In the genomic region with DNA sequence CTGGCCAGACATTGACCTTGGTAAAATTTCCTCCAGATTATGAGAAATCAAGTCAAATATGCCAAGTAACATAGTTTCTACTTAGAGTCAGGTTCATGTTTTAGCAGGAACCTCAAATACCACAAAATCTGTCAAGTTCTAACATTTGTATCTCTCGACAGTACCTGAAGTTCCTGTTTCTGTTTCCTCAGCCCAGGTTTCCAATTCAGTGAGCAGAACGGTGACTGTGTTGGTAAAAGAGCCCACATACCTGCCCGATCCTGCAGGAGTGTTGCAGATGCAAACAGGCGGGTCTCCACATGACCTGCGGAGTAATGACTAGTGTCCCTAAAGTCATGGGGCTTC, we compare ENCODE assay signal across 9 cellular contexts. TPM values are rescaled to one million over a fixed set of nuclear protein-coding genes. Genes with fewer than 3 reads are reported as not detected.
DNase-seq lines count a peak whose midpoint lies in the region; ATAC-seq and TF ChIP-seq lines count a peak whose summit lies in the region.
"Had no signal": no experiment of that assay in that cellular context is flagged by ENCODE, and none has a peak within 500 bp of the region (broad histone marks: within the 10 kb centered on the region; RNA-seq: fewer than 3 reads in every experiment).

No MANE protein-coding gene starts in this region.

- H3K4me1 Mint-ChIP-seq in CD4-positive, CD25-positive, alpha-beta regulatory T cell, result peaks cover 14 to 24% (median 21%) of the 10 kb centered on the region in 4 donors

- intact Hi-C loops in dorsolateral prefrontal cortex (cut with DNase I), result no loop called here

- H3K79me2 ChIP-seq in OCI-LY3 (ENCODE audit: low read length) (no peaks in the 10 kb centered on the region), smooth muscle cell (ENCODE audit: low read depth) (no peaks in the 10 kb centered on the region)

- peak overlapping the region; percentile 14 to 39 (median 39) for H3K27ac Mint-ChIP-seq in CD4-positive, CD25-positive, alpha-beta regulatory T cell

- TF ChIP-seq CTCF in OCI-LY3 (IDR thresholded peaks at IDR 0.05; ENCODE audit: low read depth, low read length) (no peak), dorsolateral prefrontal cortex (IDR thresholded peaks at IDR 0.05 in 54 of 56, conservative IDR thresholded peaks at IDR 0.05 in 2 of 56; ENCODE audit: low read depth in 1 of 56, partially characterized antibody in 56 of 56) (no peak), smooth muscle cell (IDR thresholded peaks at IDR 0.05; ENCODE audit: borderline replicate concordance, insufficient read depth, poor library complexity, severe bottlenecking) (no peak)

- peaks cover 14% of the 10 kb centered on the region for H3K36me3 Mint-ChIP-seq in CD4-positive, CD25-positive, alpha-beta regulatory T cell

- WGBS in smooth muscle cell (ENCODE audit: low lambda C conversion rate), result 85% methylated on average over 5 of the region's 5 CpGs

- ATAC-seq in CD4-positive, CD25-positive, alpha-beta regulatory T cell (ENCODE audit: low read depth in 2 of 2), result peak; percentile 48 to 57
- ATAC-seq in GM19023 (IDR thresholded peaks at IDR 0.05; ENCODE audit: unreplicated experiment) (peak; percentile 82), HG02938 (IDR thresholded peaks at IDR 0.05; ENCODE audit: unreplicated experiment) (peak; percentile 95)

- no peak overlapping the region for H3K27ac ChIP-seq in CD4-positive, CD25-positive, alpha-beta regulatory T cell (ENCODE audit: insufficient read depth, low read length, poor library complexity, severe bottlenecking)
- no peak overlapping the region for H3K27ac ChIP-seq in OCI-LY3 (ENCODE audit: low read length)
- H3K27ac ChIP-seq in dorsolateral prefrontal cortex, result no peak overlapping the region
- no peak overlapping the region for H3K27ac ChIP-seq in smooth muscle cell (ENCODE audit: low read depth)
- H3K27ac ChIP-seq: SJCRH30 had no signal

- peak overlapping the region; percentile 42 for H3K4me3 ChIP-seq in CD4-positive, CD25-positive, alpha-beta regulatory T cell (ENCODE audit: low read depth, low read length)
- peak overlapping the region; percentile 11; the same call in 1 of the 2 replicates for H3K4me3 ChIP-seq in OCI-LY3 (ENCODE audit: low read length)
- H3K4me3 ChIP-seq in dorsolateral prefrontal cortex, result no peak overlapping the region
- H3K4me3 ChIP-seq in smooth muscle cell, result no peak overlapping the region
- H3K4me3 ChIP-seq: SJCRH30 had no signal

- peak overlapping the region; percentile 1 to 59 (median 16) for H3K4me3 Mint-ChIP-seq in CD4-positive, CD25-positive, alpha-beta regulatory T cell

- H3K4me2 ChIP-seq in OCI-LY3 (ENCODE audit: low read length), result peak overlapping the region; percentile 38
- no peak overlapping the region for H3K4me2 ChIP-seq in smooth muscle cell

- DNase-seq in CD4-positive, CD25-positive, alpha-beta regulatory T cell, result peak in 2 of 3 donors; percentile 15 to 26
- DNase-seq in SIG-M5 treated with dmso at 0.1 percent for 504 hours (lab: John Stamatoyannopoulos, UW; ENCODE audit: unreplicated experiment) (no peak), DMS79 treated with DMSO at 0.1 percent for 48 hours (lab: John Stamatoyannopoulos, UW) (no peak), dorsolateral prefrontal cortex (no peak), smooth muscle cell (lab: John Stamatoyannopoulos, UW; ENCODE audit: unreplicated experiment) (no peak)
- DNase-seq: SJCRH30 had no signal

- H3K9ac ChIP-seq in OCI-LY3 (ENCODE audit: low read length) (no peak overlapping the region), smooth muscle cell (ENCODE audit: low read depth) (no peak overlapping the region)

- H2AFZ ChIP-seq in OCI-LY3 (ENCODE audit: low read depth, low read length), result no peak overlapping the region
- no peak overlapping the region for H2AFZ ChIP-seq in smooth muscle cell (ENCODE audit: low read depth)

- H3K27me3 ChIP-seq in CD4-positive, CD25-positive, alpha-beta regulatory T cell (ENCODE audit: control insufficient read depth, insufficient read depth, low read length), result no peaks in the 10 kb centered on the region
- H3K27me3 ChIP-seq in OCI-LY3 (ENCODE audit: low read depth, low read length) (peaks cover 83% of the 10 kb centered on the region), dorsolateral prefrontal cortex (peaks cover 0 to 14% (median 0%) of the 10 kb centered on the region in 45 donors), smooth muscle cell (ENCODE audit: low read depth) (no peaks in the 10 kb centered on the region)
- H3K27me3 ChIP-seq: SJCRH30 had no signal

- H3K9me3 Mint-ChIP-seq in CD4-positive, CD25-positive, alpha-beta regulatory T cell, result no peaks in the 10 kb centered on the region

- H3K36me3 ChIP-seq in CD4-positive, CD25-positive, alpha-beta regulatory T cell (ENCODE audit: control insufficient read depth, insufficient read depth, low read length), result no peaks in the 10 kb centered on the region
- H3K36me3 ChIP-seq in OCI-LY3 (replicated peaks; ENCODE audit: low read depth, low read length), result no peaks in the 10 kb centered on the region
- H3K36me3 ChIP-seq in smooth muscle cell (ENCODE audit: low read depth), result no peaks in the 10 kb centered on the region
- H3K36me3 ChIP-seq: SJCRH30 had no signal

- H3F3A ChIP-seq in smooth muscle cell (ENCODE audit: low read depth), result no peaks in the 10 kb centered on the region

- H3K4me1 ChIP-seq in CD4-positive, CD25-positive, alpha-beta regulatory T cell (ENCODE audit: control insufficient read depth, insufficient read depth, low read length, poor library complexity, severe bottlenecking), result peaks cover 13% of the 10 kb centered on the region
- peaks cover 22% of the 10 kb centered on the region for H3K4me1 ChIP-seq in OCI-LY3 (ENCODE audit: low read length)
- no peaks in the 10 kb centered on the region for H3K4me1 ChIP-seq in smooth muscle cell (ENCODE audit: low read depth)
- H3K4me1 ChIP-seq: SJCRH30 had no signal

- H4K20me1 ChIP-seq in OCI-LY3 (ENCODE audit: insufficient read depth, low read length) (peaks cover 15% of the 10 kb centered on the region), smooth muscle cell (ENCODE audit: low read depth) (no peaks in the 10 kb centered on the region)

- no peaks in the 10 kb centered on the region for H3K9me3 ChIP-seq in CD4-positive, CD25-positive, alpha-beta regulatory T cell (ENCODE audit: control insufficient read depth in 2 of 2, low read length in 2 of 2)
- H3K9me3 ChIP-seq in OCI-LY3 (ENCODE audit: insufficient read depth, low read length), result no peaks in the 10 kb centered on the region
- H3K9me3 ChIP-seq in smooth muscle cell (replicated peaks; ENCODE audit: low read depth), result no peaks in the 10 kb centered on the region
- H3K9me3 ChIP-seq: SJCRH30 had no signal

- peaks cover 14% of the 10 kb centered on the region for H3K27me3 Mint-ChIP-seq in CD4-positive, CD25-positive, alpha-beta regulatory T cell

RNA-seq across cellular contexts. Expression of a gene that starts 57.9 kb away (rescaled TPM):
- 183 TPM for total RNA-seq in CD4-positive, CD25-positive, alpha-beta regulatory T cell
- 10 to 100 TPM; 53.3 to 70.7 (median 60.1) TPM for polyA plus RNA-seq in CD4-positive, CD25-positive, alpha-beta regulatory T cell
- total RNA-seq in dorsolateral prefrontal cortex (10 to 100 TPM; 33.6 to 99.3 (median 70.0) TPM), smooth muscle cell (38.7 and 72.2 TPM in 2 replicates)
- 25.7 and 26.0 TPM in 2 replicates for polyA plus RNA-seq in smooth muscle cell

Comparison
In these comparisons a context has a peak if more than half of its experiments do, and no peak if none do; other contexts are left out.
1. DNase-seq: peak in CD4-positive, CD25-positive, alpha-beta regulatory T cell (2 of 3); none in SIG-M5 treated with dmso at 0.1 percent for 504 hours (single experiment), DMS79 treated with DMSO at 0.1 percent for 48 hours (single experiment), dorsolateral prefrontal cortex (0 of 10) and smooth muscle cell (single experiment).
2. H3K4me3 ChIP-seq: peak in CD4-positive, CD25-positive, alpha-beta regulatory T cell (single experiment) and OCI-LY3 (single experiment); none in dorsolateral prefrontal cortex (0 of 59) and smooth muscle cell (single experiment).
3. Peak in every context shown above with its lines, with median percentiles within 50 percentile points of each other: ATAC-seq.